ENCODE assay signal across 13 cellular contexts in genomic region chr15:45075440-45076320, GRCh38. TPM values are rescaled to one million over a fixed set of nuclear protein-coding genes. Genes with fewer than 3 reads are reported as not detected.
"Had no signal": no experiment of that assay in that cellular context is flagged by ENCODE, and none has a peak within 500 bp of the region (broad histone marks: within the 10 kb centered on the region; RNA-seq: fewer than 3 reads in every experiment).

No MANE protein-coding gene starts in this region.

RNA-seq across cellular contexts. Expression of gene DUOX2, which starts 38.3 kb away (rescaled TPM):
- total RNA-seq: dermis microvascular lymphatic vessel endothelial cell, osteoblast had no signal
- polyA plus RNA-seq: immature natural killer cell had no signal

RNA-seq across cellular contexts. Expression of gene DUOXA2, which starts 38.4 kb away (rescaled TPM):
- total RNA-seq: dermis microvascular lymphatic vessel endothelial cell, heart right ventricle, liver, mononuclear cell, neural crest cell, osteoblast, prostate gland, right atrium auricular region, skeletal muscle tissue, thoracic aorta, tibial nerve had no signal
- polyA plus RNA-seq: heart right ventricle, immature natural killer cell had no signal

RNA-seq across cellular contexts. Expression of gene DUOXA1, which starts 54.0 kb away (rescaled TPM):
- total RNA-seq: dermis microvascular lymphatic vessel endothelial cell; liver; natural killer cell treated with Interleukin-12 subunit alpha and Interleukin-12 subunit beta and Interleukin-15 and Interleukin-18, amount 100 ng/mL, for 72 hours; neural crest cell; skeletal muscle tissue had no signal
- polyA plus RNA-seq: immature natural killer cell had no signal

RNA-seq across cellular contexts. Expression of gene DUOX1, which starts 54.1 kb away (rescaled TPM):
- total RNA-seq: dermis microvascular lymphatic vessel endothelial cell, neural crest cell had no signal
